8 cellular contexts compared by ENCODE assay signal in genomic region chr12:68406134-68406576, GRCh38.
DNase-seq lines count a peak whose midpoint lies in the region; ATAC-seq and TF ChIP-seq lines count a peak whose summit lies in the region.

No MANE protein-coding gene starts in this region.

- TF ChIP-seq POLR2A in NB4 (IDR thresholded peaks at IDR 0.05; ENCODE audit: extremely low read depth, insufficient read length): no peak
- TF ChIP-seq POLR2A in thyroid gland (IDR thresholded peaks at IDR 0.05): no peak

- H3K4me1 ChIP-seq in thyroid gland: peaks cover 14 to 22% of the 10 kb centered on the region in 2 donors

- H3K27ac ChIP-seq in thyroid gland: peak overlapping the region in 2 of 3 donors; percentile 18 to 64

- no peaks in the 10 kb centered on the region for H3K9me3 ChIP-seq in thyroid gland

- H3K27me3 ChIP-seq in thyroid gland: no peaks in the 10 kb centered on the region

- H3K4me3 ChIP-seq in NB4 (ENCODE audit: low read depth, low read length) (no peak overlapping the region), thyroid gland (replicated peaks in 1 of 3) (no peak overlapping the region)

- ATAC-seq in left lobe of liver (peak; percentile 89), GM19395 (IDR thresholded peaks at IDR 0.05; ENCODE audit: unreplicated experiment) (no peak), HG02588 (IDR thresholded peaks at IDR 0.05; ENCODE audit: unreplicated experiment) (no peak)

- TF ChIP-seq CTCF in NB4 (IDR thresholded peaks at IDR 0.05; ENCODE audit: low read depth, low read length): no peak
- peak in 4 of 6 experiments; percentile 23 to 36 (median 30) for TF ChIP-seq CTCF in thyroid gland (IDR thresholded peaks at IDR 0.05)
- TF ChIP-seq CTCF in GM10266 (IDR thresholded peaks at IDR 0.05; ENCODE audit: control insufficient read depth, insufficient read depth, low read depth, missing control alignments): no peak

- WGBS in thyroid gland, 2 donors: 1 to 8% methylated on average over 5 of the region's 5 CpGs

- DNase-seq in COR-L47 (lab: John Stamatoyannopoulos, UW) (peak; percentile 23), NB4 (ENCODE audit: low read depth) (peak; percentile 30), cerebellum (ENCODE audit: low spot score) (peak; percentile 80), left lobe of liver (ENCODE audit: low spot score) (peak; percentile 99), thyroid gland (peak; percentile 90 to 94), GM10266 (ENCODE audit: extremely low spot score) (no peak)

- H3K36me3 ChIP-seq in thyroid gland: no peaks in the 10 kb centered on the region

- intact Hi-C loops in thyroid gland (cut with DNase I): no loop called here

Comparison
In these comparisons a context has a peak if more than half of its experiments do, and no peak if none do; other contexts are left out.
1. CTCF ChIP-seq: peak in thyroid gland (4 of 6); none in NB4 (single experiment) and GM10266 (single experiment).